Comparison of ENCODE assay signal across 1 cellular context in the genomic region with DNA sequence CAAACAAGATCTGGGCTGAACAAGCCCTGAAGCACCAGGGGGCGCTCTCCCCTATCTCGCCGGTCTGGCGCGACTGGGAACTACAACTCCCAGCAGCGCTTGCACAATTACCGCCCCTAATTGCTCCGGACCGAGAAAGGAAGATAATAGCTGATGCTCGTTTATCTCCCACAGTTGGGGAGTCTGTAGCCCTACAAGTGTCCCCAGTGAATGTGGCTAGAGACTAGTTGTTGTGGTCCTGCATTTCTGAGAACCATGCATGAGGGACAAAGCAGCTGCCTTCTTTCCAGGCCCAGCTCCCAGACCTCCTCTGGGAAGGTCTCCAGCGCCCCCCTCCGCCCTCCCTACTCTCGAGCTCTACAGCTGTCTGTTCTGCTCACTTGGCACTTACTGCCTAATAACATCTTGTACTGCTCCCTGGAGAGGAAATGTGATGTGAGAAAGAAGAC.
TF ChIP-seq lines count a peak whose summit lies in the region.

No MANE protein-coding gene starts in this region.

TF ChIP-seq in HepG2, 621 proteins besides CTCF, POLR2A, EP300 and RAD21 (continued from another document and continues in another):
- TF ChIP-seq FUBP1 (CRISPR knock-in tag; IDR thresholded peaks at IDR 0.05; ENCODE audit: borderline replicate concordance) (no peak), ZFX (CRISPR knock-in tag; IDR thresholded peaks at IDR 0.05; ENCODE audit: low read depth) (peak; percentile 84), TBP (CRISPR knock-in tag; IDR thresholded peaks at IDR 0.05) (no peak), CHD4 (IDR thresholded peaks at IDR 0.05; ENCODE audit: borderline replicate concordance, low read length) (no peak), ZNF496 (CRISPR knock-in tag; IDR thresholded peaks at IDR 0.05; ENCODE audit: insufficient replicate concordance) (no peak), GATAD1 (CRISPR knock-in tag; IDR thresholded peaks at IDR 0.05) (0 out of 2 replicates have a peak, but pooled peaks have one; percentile 23), YY1 (IDR thresholded peaks at IDR 0.05; ENCODE audit: insufficient read depth, insufficient replicate concordance, low read depth, low read length) (peak; percentile 48), SCMH1 (CRISPR knock-in tag; IDR thresholded peaks at IDR 0.05; ENCODE audit: borderline replicate concordance) (no peak), REPIN1 (CRISPR knock-in tag; IDR thresholded peaks at IDR 0.05; ENCODE audit: borderline replicate concordance, low read depth) (no peak), ZNF468 (CRISPR knock-in tag; IDR thresholded peaks at IDR 0.05) (no peak), ZNF34 (CRISPR knock-in tag; IDR thresholded peaks at IDR 0.05; ENCODE audit: borderline replicate concordance) (no peak), MAFK (conservative IDR thresholded peaks at IDR 0.05 in 1 of 2, IDR thresholded peaks at IDR 0.05 in 1 of 2; ENCODE audit: low read length in 2 of 2) (no peak), ZNF143 (CRISPR knock-in tag; IDR thresholded peaks at IDR 0.05) (peak; percentile 96), NCOR1 (IDR thresholded peaks at IDR 0.05; ENCODE audit: borderline replicate concordance, low read length) (no peak), ZEB1 (IDR thresholded peaks at IDR 0.05; ENCODE audit: insufficient replicate concordance, low read depth) (no peak), ZNF329 (CRISPR knock-in tag; IDR thresholded peaks at IDR 0.05; ENCODE audit: low read depth) (no peak), ZBTB21 (CRISPR knock-in tag; IDR thresholded peaks at IDR 0.05) (no peak), MIXL1 (CRISPR knock-in tag; IDR thresholded peaks at IDR 0.05) (peak; percentile 88), ZNF839 (CRISPR knock-in tag; IDR thresholded peaks at IDR 0.05; ENCODE audit: borderline replicate concordance) (no peak), TERF1 (CRISPR knock-in tag; IDR thresholded peaks at IDR 0.05) (no peak), RORA (CRISPR knock-in tag; IDR thresholded peaks at IDR 0.05) (no peak), SALL1 (CRISPR knock-in tag; IDR thresholded peaks at IDR 0.05) (peak; percentile 53; the same call in 1 of the 2 replicates), NFRKB (IDR thresholded peaks at IDR 0.05) (no peak), MXD1 (CRISPR knock-in tag; IDR thresholded peaks at IDR 0.05) (no peak), GATA4 (IDR thresholded peaks at IDR 0.05; ENCODE audit: borderline replicate concordance, low read depth) (no peak), SAP130 (CRISPR knock-in tag; IDR thresholded peaks at IDR 0.05; ENCODE audit: low read depth) (peak; percentile 30; the same call in 1 of the 2 replicates), ZIK1 (CRISPR knock-in tag; IDR thresholded peaks at IDR 0.05; ENCODE audit: borderline replicate concordance, low read depth) (no peak), GZF1 (CRISPR knock-in tag; IDR thresholded peaks at IDR 0.05) (no peak), SPEN (CRISPR knock-in tag; IDR thresholded peaks at IDR 0.05; ENCODE audit: low read depth) (no peak; the same call in 1 of the 2 replicates), MLX (CRISPR knock-in tag; IDR thresholded peaks at IDR 0.05) (no peak), POGZ (CRISPR knock-in tag; IDR thresholded peaks at IDR 0.05) (peak; percentile 28; the same call in 1 of the 2 replicates), KDM4B (CRISPR knock-in tag; IDR thresholded peaks at IDR 0.05) (no peak), LCORL (IDR thresholded peaks at IDR 0.05) (no peak), LCORL (CRISPR knock-in tag; IDR thresholded peaks at IDR 0.05) (no peak), ZFP36 (IDR thresholded peaks at IDR 0.05; ENCODE audit: borderline replicate concordance, low read depth, low read length, partially characterized antibody) (no peak), PRDM4 (CRISPR knock-in tag; IDR thresholded peaks at IDR 0.05; ENCODE audit: borderline replicate concordance) (no peak), ZNF543 (CRISPR knock-in tag; IDR thresholded peaks at IDR 0.05) (no peak), SMYD3 (CRISPR knock-in tag; IDR thresholded peaks at IDR 0.05) (no peak), TFE3 (CRISPR knock-in tag; IDR thresholded peaks at IDR 0.05) (no peak), HDAC2 (CRISPR knock-in tag; IDR thresholded peaks at IDR 0.05) (no peak), ARID2 (CRISPR knock-in tag; IDR thresholded peaks at IDR 0.05; ENCODE audit: borderline replicate concordance) (no peak)
- TF ChIP-seq, protein P1, sequence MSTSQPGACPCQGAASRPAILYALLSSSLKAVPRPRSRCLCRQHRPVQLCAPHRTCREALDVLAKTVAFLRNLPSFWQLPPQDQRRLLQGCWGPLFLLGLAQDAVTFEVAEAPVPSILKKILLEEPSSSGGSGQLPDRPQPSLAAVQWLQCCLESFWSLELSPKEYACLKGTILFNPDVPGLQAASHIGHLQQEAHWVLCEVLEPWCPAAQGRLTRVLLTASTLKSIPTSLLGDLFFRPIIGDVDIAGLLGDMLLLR (CRISPR knock-in tag; IDR thresholded peaks at IDR 0.05): no peak
- TF ChIP-seq, protein P2, sequence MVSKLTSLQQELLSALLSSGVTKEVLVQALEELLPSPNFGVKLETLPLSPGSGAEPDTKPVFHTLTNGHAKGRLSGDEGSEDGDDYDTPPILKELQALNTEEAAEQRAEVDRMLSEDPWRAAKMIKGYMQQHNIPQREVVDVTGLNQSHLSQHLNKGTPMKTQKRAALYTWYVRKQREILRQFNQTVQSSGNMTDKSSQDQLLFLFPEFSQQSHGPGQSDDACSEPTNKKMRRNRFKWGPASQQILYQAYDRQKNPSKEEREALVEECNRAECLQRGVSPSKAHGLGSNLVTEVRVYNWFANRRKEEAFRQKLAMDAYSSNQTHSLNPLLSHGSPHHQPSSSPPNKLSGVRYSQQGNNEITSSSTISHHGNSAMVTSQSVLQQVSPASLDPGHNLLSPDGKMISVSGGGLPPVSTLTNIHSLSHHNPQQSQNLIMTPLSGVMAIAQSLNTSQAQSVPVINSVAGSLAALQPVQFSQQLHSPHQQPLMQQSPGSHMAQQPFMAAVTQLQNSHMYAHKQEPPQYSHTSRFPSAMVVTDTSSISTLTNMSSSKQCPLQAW (CRISPR knock-in tag; IDR thresholded peaks at IDR 0.05): 0 out of 2 replicates have a peak, but pooled peaks have one; percentile 44
- TF ChIP-seq, protein P3, sequence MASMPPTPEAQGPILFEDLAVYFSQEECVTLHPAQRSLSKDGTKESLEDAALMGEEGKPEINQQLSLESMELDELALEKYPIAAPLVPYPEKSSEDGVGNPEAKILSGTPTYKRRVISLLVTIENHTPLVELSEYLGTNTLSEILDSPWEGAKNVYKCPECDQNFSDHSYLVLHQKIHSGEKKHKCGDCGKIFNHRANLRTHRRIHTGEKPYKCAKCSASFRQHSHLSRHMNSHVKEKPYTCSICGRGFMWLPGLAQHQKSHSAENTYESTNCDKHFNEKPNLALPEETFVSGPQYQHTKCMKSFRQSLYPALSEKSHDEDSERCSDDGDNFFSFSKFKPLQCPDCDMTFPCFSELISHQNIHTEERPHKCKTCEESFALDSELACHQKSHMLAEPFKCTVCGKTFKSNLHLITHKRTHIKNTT (CRISPR knock-in tag; IDR thresholded peaks at IDR 0.05): no peak
- TF ChIP-seq, protein P4, sequence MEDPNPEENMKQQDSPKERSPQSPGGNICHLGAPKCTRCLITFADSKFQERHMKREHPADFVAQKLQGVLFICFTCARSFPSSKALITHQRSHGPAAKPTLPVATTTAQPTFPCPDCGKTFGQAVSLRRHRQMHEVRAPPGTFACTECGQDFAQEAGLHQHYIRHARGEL (CRISPR knock-in tag; IDR thresholded peaks at IDR 0.05): no peak
- TF ChIP-seq, protein P5, sequence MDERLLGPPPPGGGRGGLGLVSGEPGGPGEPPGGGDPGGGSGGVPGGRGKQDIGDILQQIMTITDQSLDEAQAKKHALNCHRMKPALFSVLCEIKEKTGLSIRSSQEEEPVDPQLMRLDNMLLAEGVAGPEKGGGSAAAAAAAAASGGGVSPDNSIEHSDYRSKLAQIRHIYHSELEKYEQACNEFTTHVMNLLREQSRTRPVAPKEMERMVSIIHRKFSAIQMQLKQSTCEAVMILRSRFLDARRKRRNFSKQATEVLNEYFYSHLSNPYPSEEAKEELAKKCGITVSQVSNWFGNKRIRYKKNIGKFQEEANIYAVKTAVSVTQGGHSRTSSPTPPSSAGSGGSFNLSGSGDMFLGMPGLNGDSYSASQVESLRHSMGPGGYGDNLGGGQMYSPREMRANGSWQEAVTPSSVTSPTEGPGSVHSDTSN (CRISPR knock-in tag; IDR thresholded peaks at IDR 0.05): no peak
- TF ChIP-seq, protein P6, sequence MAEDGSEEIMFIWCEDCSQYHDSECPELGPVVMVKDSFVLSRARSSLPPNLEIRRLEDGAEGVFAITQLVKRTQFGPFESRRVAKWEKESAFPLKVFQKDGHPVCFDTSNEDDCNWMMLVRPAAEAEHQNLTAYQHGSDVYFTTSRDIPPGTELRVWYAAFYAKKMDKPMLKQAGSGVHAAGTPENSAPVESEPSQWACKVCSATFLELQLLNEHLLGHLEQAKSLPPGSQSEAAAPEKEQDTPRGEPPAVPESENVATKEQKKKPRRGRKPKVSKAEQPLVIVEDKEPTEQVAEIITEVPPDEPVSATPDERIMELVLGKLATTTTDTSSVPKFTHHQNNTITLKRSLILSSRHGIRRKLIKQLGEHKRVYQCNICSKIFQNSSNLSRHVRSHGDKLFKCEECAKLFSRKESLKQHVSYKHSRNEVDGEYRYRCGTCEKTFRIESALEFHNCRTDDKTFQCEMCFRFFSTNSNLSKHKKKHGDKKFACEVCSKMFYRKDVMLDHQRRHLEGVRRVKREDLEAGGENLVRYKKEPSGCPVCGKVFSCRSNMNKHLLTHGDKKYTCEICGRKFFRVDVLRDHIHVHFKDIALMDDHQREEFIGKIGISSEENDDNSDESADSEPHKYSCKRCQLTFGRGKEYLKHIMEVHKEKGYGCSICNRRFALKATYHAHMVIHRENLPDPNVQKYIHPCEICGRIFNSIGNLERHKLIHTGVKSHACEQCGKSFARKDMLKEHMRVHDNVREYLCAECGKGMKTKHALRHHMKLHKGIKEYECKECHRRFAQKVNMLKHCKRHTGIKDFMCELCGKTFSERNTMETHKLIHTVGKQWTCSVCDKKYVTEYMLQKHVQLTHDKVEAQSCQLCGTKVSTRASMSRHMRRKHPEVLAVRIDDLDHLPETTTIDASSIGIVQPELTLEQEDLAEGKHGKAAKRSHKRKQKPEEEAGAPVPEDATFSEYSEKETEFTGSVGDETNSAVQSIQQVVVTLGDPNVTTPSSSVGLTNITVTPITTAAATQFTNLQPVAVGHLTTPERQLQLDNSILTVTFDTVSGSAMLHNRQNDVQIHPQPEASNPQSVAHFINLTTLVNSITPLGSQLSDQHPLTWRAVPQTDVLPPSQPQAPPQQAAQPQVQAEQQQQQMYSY (CRISPR knock-in tag; IDR thresholded peaks at IDR 0.05): no peak
